ENCODE assay signal across 34 cellular contexts in the genomic region with DNA sequence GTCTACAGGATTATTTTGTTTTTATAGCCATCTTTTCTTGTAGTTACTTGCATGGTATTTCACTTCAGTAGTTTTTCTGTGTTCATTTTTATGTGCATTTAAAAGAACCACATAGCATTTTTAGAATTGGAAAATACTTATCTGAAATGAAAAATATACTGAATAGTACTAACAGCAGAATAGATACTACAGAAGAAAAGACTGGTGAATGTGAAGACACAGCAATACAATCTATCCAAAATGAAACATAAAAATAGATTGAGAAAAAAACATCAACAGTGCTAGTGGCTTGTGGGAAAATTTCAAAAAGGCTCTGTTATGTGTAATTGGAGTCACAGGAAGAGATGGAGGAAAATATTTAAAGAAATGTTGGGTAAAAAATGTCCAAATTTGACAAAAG.
"Had no signal": no experiment of that assay in that cellular context is flagged by ENCODE, and none has a peak within 500 bp of the region (broad histone marks: within the 10 kb centered on the region; RNA-seq: fewer than 3 reads in every experiment).

No MANE protein-coding gene starts in this region.

- H3K4me3 ChIP-seq: MG63 had no signal

- H3K36me3 ChIP-seq: MG63 had no signal

- DNase-seq: Karpas-422, Kasumi-1, MG63, MM.1S, MV-4-11, NCI-H1048, NCI-H1092, NCI-H1092 treated with DMSO at 0.1 percent for 48 hours, NCI-H1105, NCI-H1105 treated with DMSO at 0.1 percent for 48 hours, NCI-H1417, NCI-H1417 treated with DMSO at 0.1 percent for 48 hours, NCI-H1436, NCI-H1436 treated with DMSO at 0.1 percent for 48 hours, NCI-H146, NCI-H1694, NCI-H1694 treated with DMSO at 0.1 percent for 48 hours, NCI-H187, NCI-H187 treated with DMSO at 0.1 percent for 48 hours, NCI-H1930, NCI-H2029, NCI-H2029 treated with DMSO at 0.1 percent for 48 hours, NCI-H2081, NCI-H2081 treated with DMSO at 0.1 percent for 48 hours, NCI-H2107, NCI-H2171, NCI-H2171 treated with DMSO at 0.1 percent for 48 hours, NCI-H2227 treated with DMSO at 0.1 percent for 48 hours, NCI-H226, NCI-H345, NCI-H446, NCI-H446 treated with DMSO at 0.1 percent for 48 hours, NCI-H510A, NCI-H510A treated with DMSO at 0.1 percent for 48 hours had no signal

- H3K27me3 ChIP-seq: MG63 had no signal
